16 cellular contexts compared by ENCODE assay signal in genomic region chr13:100707818-100708740, GRCh38. TPM values are rescaled to one million over a fixed set of nuclear protein-coding genes. Genes with fewer than 3 reads are reported as not detected.
DNase-seq lines count a peak whose midpoint lies in the region; ATAC-seq and TF ChIP-seq lines count a peak whose summit lies in the region.
"Had no signal": no experiment of that assay in that cellular context is flagged by ENCODE, and none has a peak within 500 bp of the region (broad histone marks: within the 10 kb centered on the region; RNA-seq: fewer than 3 reads in every experiment).

No MANE protein-coding gene starts in this region.

- no peak overlapping the region for H3K23ac ChIP-seq in neuronal stem cell (ENCODE audit: low read depth, low read length, poor library complexity)

- no peak overlapping the region for H4K8ac ChIP-seq in neuronal stem cell (ENCODE audit: low read depth, low read length)

- H3K4me3 ChIP-seq in HL-60 (replicated peaks; ENCODE audit: insufficient read depth, low read length) (no peak overlapping the region), neuronal stem cell (ENCODE audit: low read length in 2 of 2) (no peak overlapping the region)
- H3K4me3 ChIP-seq: lower lobe of right lung, suprapubic skin had no signal

- no peaks in the 10 kb centered on the region for H3K36me3 ChIP-seq in neuronal stem cell (replicated peaks in 1 of 2; ENCODE audit: control insufficient read depth in 2 of 2, insufficient read depth in 2 of 2, low read length in 2 of 2)
- H3K36me3 ChIP-seq: lower lobe of right lung, suprapubic skin had no signal

- no peak overlapping the region for H3K27ac Mint-ChIP-seq in activated T-helper 17 cell treated with anti-CD3 and anti-CD28 coated beads, Interleukin-2, amount 50 U/mL, for 72 hours
- H3K27ac Mint-ChIP-seq: activated naive CD4-positive, alpha-beta T cell treated with anti-CD3 and anti-CD28 coated beads, Interleukin-2, amount 50 U/mL, for 24 hours had no signal

- no peaks in the 10 kb centered on the region for H3K4me1 ChIP-seq in neuronal stem cell (ENCODE audit: control insufficient read depth in 2 of 2, insufficient read depth in 1 of 2, low read depth in 1 of 2, low read length in 2 of 2)
- H3K4me1 ChIP-seq: lower lobe of right lung, suprapubic skin had no signal

- no peak overlapping the region for H4K91ac ChIP-seq in neuronal stem cell (ENCODE audit: low read depth, low read length, poor library complexity)

- H2BK12ac ChIP-seq in neuronal stem cell (ENCODE audit: low read length), result no peak overlapping the region

- DNase-seq in activated CD4-positive, alpha-beta T cell treated with anti-CD3 and anti-CD28 coated beads for 48 hours, result peak; percentile 37
- no peak for DNase-seq in activated CD4-positive, alpha-beta T cell treated with anti-CD3 and anti-CD28 coated beads for 1 hour
- DNase-seq in HL-60 (ENCODE audit: low read depth in 1 of 2, low spot score in 1 of 2) (peak; percentile 31 to 43), neuronal stem cell (ENCODE audit: low spot score) (no peak), left colon (no peak)
- no peak for DNase-seq in central memory CD4-positive, alpha-beta T cell
- DNase-seq: COR-L47, erythroblast, lower lobe of right lung, NCI-H1436 treated with DMSO at 0.1 percent for 48 hours, NCI-H510A treated with DMSO at 0.1 percent for 48 hours, RPMI8226 had no signal

- H2BK120ac ChIP-seq in neuronal stem cell (ENCODE audit: low read depth, low read length), result no peak overlapping the region

- H2AK5ac ChIP-seq in neuronal stem cell (ENCODE audit: low read depth, low read length), result no peak overlapping the region

- H3K9me3 ChIP-seq in neuronal stem cell (replicated peaks in 1 of 2; ENCODE audit: control insufficient read depth in 2 of 2, insufficient read depth in 1 of 2, low read depth in 1 of 2, low read length in 2 of 2), result peaks cover 0 to 5% of the 10 kb centered on the region in 2 donors
- H3K9me3 ChIP-seq: lower lobe of right lung, suprapubic skin had no signal

- no peak overlapping the region for H3K4ac ChIP-seq in neuronal stem cell (ENCODE audit: low read length)

- no peak overlapping the region for H3K14ac ChIP-seq in neuronal stem cell (ENCODE audit: low read length)

- H3K18ac ChIP-seq in neuronal stem cell (ENCODE audit: low read length), result no peak overlapping the region

- H3K4me2 ChIP-seq in neuronal stem cell (ENCODE audit: insufficient read depth, low read length, poor library complexity, severe bottlenecking), result no peak overlapping the region

- H3K9ac ChIP-seq in neuronal stem cell (ENCODE audit: low read depth, low read length, poor library complexity), result no peak overlapping the region

- peak overlapping the region; percentile 21 for H2AFZ ChIP-seq in neuronal stem cell (ENCODE audit: low read length)

- ATAC-seq in activated T-helper 17 cell treated with anti-CD3 and anti-CD28 coated beads, Interleukin-2, amount 50 U/mL, for 72 hours (replicated peaks), result peak; percentile 76
- ATAC-seq in HG02798 (IDR thresholded peaks at IDR 0.05; ENCODE audit: poor library complexity, unreplicated experiment) (no peak), left colon (no peak)
- ATAC-seq: lower lobe of right lung had no signal

- H3K27ac ChIP-seq in HL-60 (replicated peaks) (no peak overlapping the region), neuronal stem cell (replicated peaks; ENCODE audit: low read length) (no peak overlapping the region)
- H3K27ac ChIP-seq: lower lobe of right lung, suprapubic skin had no signal

- no peak overlapping the region for H2BK5ac ChIP-seq in neuronal stem cell (ENCODE audit: low read length)

- no peaks in the 10 kb centered on the region for H3K36me3 Mint-ChIP-seq in activated T-helper 17 cell treated with anti-CD3 and anti-CD28 coated beads, Interleukin-2, amount 50 U/mL, for 72 hours (ENCODE audit: low read depth)
- H3K36me3 Mint-ChIP-seq: activated naive CD4-positive, alpha-beta T cell treated with anti-CD3 and anti-CD28 coated beads, Interleukin-2, amount 50 U/mL, for 24 hours had no signal

- H3K79me1 ChIP-seq in neuronal stem cell (ENCODE audit: low read depth, low read length), result no peaks in the 10 kb centered on the region

- WGBS in neuronal stem cell (ENCODE audit: extremely low coverage in 2 of 2, insufficient read length in 2 of 2, insufficient replicate concordance in 1 of 2), 2 donors, result no CpG with 5 or more reads among the region's 12 CpGs

- H2BK15ac ChIP-seq in neuronal stem cell (ENCODE audit: low read length), result no peak overlapping the region

- H3K4me1 Mint-ChIP-seq in activated T-helper 17 cell treated with anti-CD3 and anti-CD28 coated beads, Interleukin-2, amount 50 U/mL, for 72 hours, result no peaks in the 10 kb centered on the region
- H3K4me1 Mint-ChIP-seq: activated naive CD4-positive, alpha-beta T cell treated with anti-CD3 and anti-CD28 coated beads, Interleukin-2, amount 50 U/mL, for 24 hours had no signal

- H3K9me3 Mint-ChIP-seq in activated T-helper 17 cell treated with anti-CD3 and anti-CD28 coated beads, Interleukin-2, amount 50 U/mL, for 72 hours, result no peaks in the 10 kb centered on the region
- H3K9me3 Mint-ChIP-seq: activated naive CD4-positive, alpha-beta T cell treated with anti-CD3 and anti-CD28 coated beads, Interleukin-2, amount 50 U/mL, for 24 hours had no signal

- intact Hi-C loops in left colon (cut with DNase I, micrococcal nuclease), result loop anchor here in 1 of 2 donors (5.0 kb wide), 1 partner anchor 66 kb away; no protein-coding TSS in a partner anchor

- no peak for TF ChIP-seq CTCF in HL-60 (IDR thresholded peaks at IDR 0.05; ENCODE audit: insufficient read depth, low read length)

- H3K27me3 ChIP-seq in HL-60 (ENCODE audit: insufficient read depth, poor library complexity, severe bottlenecking), result no peaks in the 10 kb centered on the region
- peaks cover 0 to 3% (median 0%) of the 10 kb centered on the region in 3 experiments for H3K27me3 ChIP-seq in neuronal stem cell (ENCODE audit: control insufficient read depth in 3 of 3, insufficient read depth in 3 of 3, low read depth in 1 of 3, low read length in 3 of 3)
- H3K27me3 ChIP-seq: suprapubic skin had no signal

- no peaks in the 10 kb centered on the region for H3K27me3 Mint-ChIP-seq in activated T-helper 17 cell treated with anti-CD3 and anti-CD28 coated beads, Interleukin-2, amount 50 U/mL, for 72 hours
- H3K27me3 Mint-ChIP-seq: activated naive CD4-positive, alpha-beta T cell treated with anti-CD3 and anti-CD28 coated beads, Interleukin-2, amount 50 U/mL, for 24 hours had no signal

- no peak overlapping the region for H3K4me3 Mint-ChIP-seq in activated T-helper 17 cell treated with anti-CD3 and anti-CD28 coated beads, Interleukin-2, amount 50 U/mL, for 72 hours
- H3K4me3 Mint-ChIP-seq: activated naive CD4-positive, alpha-beta T cell treated with anti-CD3 and anti-CD28 coated beads, Interleukin-2, amount 50 U/mL, for 24 hours had no signal

RNA-seq across cellular contexts. Expression of gene TMTC4, which starts 33.5 kb away (rescaled TPM):
- total RNA-seq in activated T-helper 17 cell treated with anti-CD3 and anti-CD28 coated beads, Interleukin-2, amount 50 U/mL, for 72 hours, result 10 to 100 TPM; 11.5 to 14.0 TPM
- polyA plus RNA-seq in neuronal stem cell (2013, experiment 1 of 2), result 36.5 TPM
- polyA plus RNA-seq in neuronal stem cell (2013, experiment 2 of 2), result 36.3 TPM
- total RNA-seq in left colon, result 10 to 100 TPM; 15.9 to 26.1 TPM

Comparison
In these comparisons a context has a peak if more than half of its experiments do, and no peak if none do; other contexts are left out.
1. DNase-seq: peak in activated CD4-positive, alpha-beta T cell treated with anti-CD3 and anti-CD28 coated beads for 48 hours (single experiment) and HL-60 (2 of 2); none in activated CD4-positive, alpha-beta T cell treated with anti-CD3 and anti-CD28 coated beads for 1 hour (single experiment), neuronal stem cell (single experiment), central memory CD4-positive, alpha-beta T cell (single experiment) and left colon (0 of 2).